ENCODE assay signal across 1 cellular context in genomic region chr1:172399369-172400072, GRCh38.
TF ChIP-seq lines count a peak whose summit lies in the region.

No MANE protein-coding gene starts in this region.

TF ChIP-seq in GM12878, 131 proteins besides CTCF, POLR2A, EP300 and RAD21 (continued from another document and continues in another):
- TF ChIP-seq ETV6 (conservative IDR thresholded peaks at IDR 0.05 in 1 of 2, IDR thresholded peaks at IDR 0.05 in 1 of 2; ENCODE audit: borderline replicate concordance in 1 of 2, low read depth in 1 of 2) (peak in 1 of 2 experiments; percentile 3; a peak in 1 of 4 replicates), WRNIP1 (IDR thresholded peaks at IDR 0.05; ENCODE audit: borderline replicate concordance, low read depth, low read length) (no peak), YY1 (IDR thresholded peaks at IDR 0.05; ENCODE audit: low read depth, low read length) (peak; percentile 49; the same call in 1 of the 2 replicates), SMAD1 (IDR thresholded peaks at IDR 0.05; ENCODE audit: low read depth, partially characterized antibody) (no peak), POLR2AphosphoS2 (IDR thresholded peaks at IDR 0.05; ENCODE audit: low read depth, low read length) (no peak), JUNB (IDR thresholded peaks at IDR 0.05) (no peak), NFYA (IDR thresholded peaks at IDR 0.05; ENCODE audit: borderline replicate concordance, low read depth, low read length) (no peak), POU2F2 (IDR thresholded peaks at IDR 0.05; ENCODE audit: borderline replicate concordance, low read depth, low read length) (no peak), MXI1 (IDR thresholded peaks at IDR 0.05; ENCODE audit: low read depth, low read length) (no peak), HDAC6 (IDR thresholded peaks at IDR 0.05; ENCODE audit: unreplicated experiment) (no peak), SUPT20H (IDR thresholded peaks at IDR 0.05; ENCODE audit: borderline replicate concordance, control insufficient read depth, low read depth, low read length) (no peak), RCOR1 (conservative IDR thresholded peaks at IDR 0.05; ENCODE audit: low read depth, low read length) (no peak), NRF1 (conservative IDR thresholded peaks at IDR 0.05; ENCODE audit: low read depth, low read length) (no peak), E2F8 (IDR thresholded peaks at IDR 0.05; ENCODE audit: low read depth, partially characterized antibody) (no peak), CEBPB (IDR thresholded peaks at IDR 0.05; ENCODE audit: borderline replicate concordance in 1 of 2, low read depth in 2 of 2, low read length in 2 of 2) (no peak), ZNF217 (IDR thresholded peaks at IDR 0.05) (no peak), CBFB (IDR thresholded peaks at IDR 0.05; ENCODE audit: low read depth) (no peak), SIX5 (IDR thresholded peaks at IDR 0.05; ENCODE audit: low read depth, low read length, severe bottlenecking) (no peak), KLF5 (IDR thresholded peaks at IDR 0.05; ENCODE audit: partially characterized antibody) (no peak), ZSCAN29 (IDR thresholded peaks at IDR 0.05) (no peak), CREM (IDR thresholded peaks at IDR 0.05; ENCODE audit: low read depth) (no peak), EZH2 (IDR thresholded peaks at IDR 0.05; ENCODE audit: borderline replicate concordance, control insufficient read depth, low read depth, low read length) (no peak), GABPA (IDR thresholded peaks at IDR 0.05; ENCODE audit: low read depth) (no peak), PBX3 (IDR thresholded peaks at IDR 0.05; ENCODE audit: insufficient replicate concordance, low read depth, low read length) (no peak), ZNF274 (IDR thresholded peaks at IDR 0.05; ENCODE audit: insufficient read depth, insufficient read length) (no peak), BRCA1 (IDR thresholded peaks at IDR 0.05; ENCODE audit: low read depth, low read length) (no peak), MYB (IDR thresholded peaks at IDR 0.05; ENCODE audit: borderline replicate concordance, low read depth, low read length) (no peak), STAT3 (IDR thresholded peaks at IDR 0.05; ENCODE audit: low read depth, low read length) (no peak), RELA (IDR thresholded peaks at IDR 0.05; ENCODE audit: borderline replicate concordance, partially characterized antibody) (no peak), NBN (IDR thresholded peaks at IDR 0.05) (no peak; the same call in 1 of the 2 replicates), ATF7 (IDR thresholded peaks at IDR 0.05; ENCODE audit: low read depth) (peak; percentile 24; the same call in 1 of the 2 replicates), SRF (IDR thresholded peaks at IDR 0.05; ENCODE audit: low read depth in 2 of 2, low read length in 2 of 2) (no peak), PAX8 (IDR thresholded peaks at IDR 0.05) (no peak), TCF3 (IDR thresholded peaks at IDR 0.05; ENCODE audit: borderline replicate concordance, insufficient read depth, low read depth, low read length) (no peak), LARP7 (IDR thresholded peaks at IDR 0.05) (no peak), IKZF1 (conservative IDR thresholded peaks at IDR 0.05) (0 out of 2 replicates have a peak, but pooled peaks have one; percentile 23), BMI1 (IDR thresholded peaks at IDR 0.05; ENCODE audit: borderline replicate concordance) (no peak), FOXK2 (IDR thresholded peaks at IDR 0.05) (no peak), CBX5 (IDR thresholded peaks at IDR 0.05; ENCODE audit: low read depth) (no peak), RELB (IDR thresholded peaks at IDR 0.05; ENCODE audit: low read depth) (peak; percentile 28; the same call in 1 of the 2 replicates), CBX3 (IDR thresholded peaks at IDR 0.05; ENCODE audit: borderline replicate concordance, low read depth) (no peak)
- TF ChIP-seq, protein P1, sequence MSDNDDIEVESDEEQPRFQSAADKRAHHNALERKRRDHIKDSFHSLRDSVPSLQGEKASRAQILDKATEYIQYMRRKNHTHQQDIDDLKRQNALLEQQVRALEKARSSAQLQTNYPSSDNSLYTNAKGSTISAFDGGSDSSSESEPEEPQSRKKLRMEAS (IDR thresholded peaks at IDR 0.05; ENCODE audit: low read depth, low read length), result no peak
- TF ChIP-seq, protein P2, sequence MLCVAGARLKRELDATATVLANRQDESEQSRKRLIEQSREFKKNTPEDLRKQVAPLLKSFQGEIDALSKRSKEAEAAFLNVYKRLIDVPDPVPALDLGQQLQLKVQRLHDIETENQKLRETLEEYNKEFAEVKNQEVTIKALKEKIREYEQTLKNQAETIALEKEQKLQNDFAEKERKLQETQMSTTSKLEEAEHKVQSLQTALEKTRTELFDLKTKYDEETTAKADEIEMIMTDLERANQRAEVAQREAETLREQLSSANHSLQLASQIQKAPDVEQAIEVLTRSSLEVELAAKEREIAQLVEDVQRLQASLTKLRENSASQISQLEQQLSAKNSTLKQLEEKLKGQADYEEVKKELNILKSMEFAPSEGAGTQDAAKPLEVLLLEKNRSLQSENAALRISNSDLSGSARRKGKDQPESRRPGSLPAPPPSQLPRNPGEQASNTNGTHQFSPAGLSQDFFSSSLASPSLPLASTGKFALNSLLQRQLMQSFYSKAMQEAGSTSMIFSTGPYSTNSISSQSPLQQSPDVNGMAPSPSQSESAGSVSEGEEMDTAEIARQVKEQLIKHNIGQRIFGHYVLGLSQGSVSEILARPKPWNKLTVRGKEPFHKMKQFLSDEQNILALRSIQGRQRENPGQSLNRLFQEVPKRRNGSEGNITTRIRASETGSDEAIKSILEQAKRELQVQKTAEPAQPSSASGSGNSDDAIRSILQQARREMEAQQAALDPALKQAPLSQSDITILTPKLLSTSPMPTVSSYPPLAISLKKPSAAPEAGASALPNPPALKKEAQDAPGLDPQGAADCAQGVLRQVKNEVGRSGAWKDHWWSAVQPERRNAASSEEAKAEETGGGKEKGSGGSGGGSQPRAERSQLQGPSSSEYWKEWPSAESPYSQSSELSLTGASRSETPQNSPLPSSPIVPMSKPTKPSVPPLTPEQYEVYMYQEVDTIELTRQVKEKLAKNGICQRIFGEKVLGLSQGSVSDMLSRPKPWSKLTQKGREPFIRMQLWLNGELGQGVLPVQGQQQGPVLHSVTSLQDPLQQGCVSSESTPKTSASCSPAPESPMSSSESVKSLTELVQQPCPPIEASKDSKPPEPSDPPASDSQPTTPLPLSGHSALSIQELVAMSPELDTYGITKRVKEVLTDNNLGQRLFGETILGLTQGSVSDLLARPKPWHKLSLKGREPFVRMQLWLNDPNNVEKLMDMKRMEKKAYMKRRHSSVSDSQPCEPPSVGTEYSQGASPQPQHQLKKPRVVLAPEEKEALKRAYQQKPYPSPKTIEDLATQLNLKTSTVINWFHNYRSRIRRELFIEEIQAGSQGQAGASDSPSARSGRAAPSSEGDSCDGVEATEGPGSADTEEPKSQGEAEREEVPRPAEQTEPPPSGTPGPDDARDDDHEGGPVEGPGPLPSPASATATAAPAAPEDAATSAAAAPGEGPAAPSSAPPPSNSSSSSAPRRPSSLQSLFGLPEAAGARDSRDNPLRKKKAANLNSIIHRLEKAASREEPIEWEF (IDR thresholded peaks at IDR 0.05; ENCODE audit: insufficient replicate concordance, low read depth, low read length), result peak; percentile 32
- TF ChIP-seq, protein P3, sequence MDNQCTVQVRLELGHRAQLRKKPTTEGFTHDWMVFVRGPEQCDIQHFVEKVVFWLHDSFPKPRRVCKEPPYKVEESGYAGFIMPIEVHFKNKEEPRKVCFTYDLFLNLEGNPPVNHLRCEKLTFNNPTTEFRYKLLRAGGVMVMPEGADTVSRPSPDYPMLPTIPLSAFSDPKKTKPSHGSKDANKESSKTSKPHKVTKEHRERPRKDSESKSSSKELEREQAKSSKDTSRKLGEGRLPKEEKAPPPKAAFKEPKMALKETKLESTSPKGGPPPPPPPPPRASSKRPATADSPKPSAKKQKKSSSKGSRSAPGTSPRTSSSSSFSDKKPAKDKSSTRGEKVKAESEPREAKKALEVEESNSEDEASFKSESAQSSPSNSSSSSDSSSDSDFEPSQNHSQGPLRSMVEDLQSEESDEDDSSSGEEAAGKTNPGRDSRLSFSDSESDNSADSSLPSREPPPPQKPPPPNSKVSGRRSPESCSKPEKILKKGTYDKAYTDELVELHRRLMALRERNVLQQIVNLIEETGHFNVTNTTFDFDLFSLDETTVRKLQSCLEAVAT (IDR thresholded peaks at IDR 0.05), result 0 out of 2 replicates have a peak, but pooled peaks have one; percentile 28
- TF ChIP-seq, protein P4, sequence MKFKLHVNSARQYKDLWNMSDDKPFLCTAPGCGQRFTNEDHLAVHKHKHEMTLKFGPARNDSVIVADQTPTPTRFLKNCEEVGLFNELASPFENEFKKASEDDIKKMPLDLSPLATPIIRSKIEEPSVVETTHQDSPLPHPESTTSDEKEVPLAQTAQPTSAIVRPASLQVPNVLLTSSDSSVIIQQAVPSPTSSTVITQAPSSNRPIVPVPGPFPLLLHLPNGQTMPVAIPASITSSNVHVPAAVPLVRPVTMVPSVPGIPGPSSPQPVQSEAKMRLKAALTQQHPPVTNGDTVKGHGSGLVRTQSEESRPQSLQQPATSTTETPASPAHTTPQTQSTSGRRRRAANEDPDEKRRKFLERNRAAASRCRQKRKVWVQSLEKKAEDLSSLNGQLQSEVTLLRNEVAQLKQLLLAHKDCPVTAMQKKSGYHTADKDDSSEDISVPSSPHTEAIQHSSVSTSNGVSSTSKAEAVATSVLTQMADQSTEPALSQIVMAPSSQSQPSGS (IDR thresholded peaks at IDR 0.05; ENCODE audit: low read length), result peak; percentile 42; the same call in 1 of the 2 replicates
- TF ChIP-seq, protein P5, sequence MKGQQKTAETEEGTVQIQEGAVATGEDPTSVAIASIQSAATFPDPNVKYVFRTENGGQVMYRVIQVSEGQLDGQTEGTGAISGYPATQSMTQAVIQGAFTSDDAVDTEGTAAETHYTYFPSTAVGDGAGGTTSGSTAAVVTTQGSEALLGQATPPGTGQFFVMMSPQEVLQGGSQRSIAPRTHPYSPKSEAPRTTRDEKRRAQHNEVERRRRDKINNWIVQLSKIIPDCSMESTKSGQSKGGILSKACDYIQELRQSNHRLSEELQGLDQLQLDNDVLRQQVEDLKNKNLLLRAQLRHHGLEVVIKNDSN (IDR thresholded peaks at IDR 0.05; ENCODE audit: borderline replicate concordance, extremely low read length, insufficient read depth, low read depth, low read length), result no peak
- TF ChIP-seq, protein P6, sequence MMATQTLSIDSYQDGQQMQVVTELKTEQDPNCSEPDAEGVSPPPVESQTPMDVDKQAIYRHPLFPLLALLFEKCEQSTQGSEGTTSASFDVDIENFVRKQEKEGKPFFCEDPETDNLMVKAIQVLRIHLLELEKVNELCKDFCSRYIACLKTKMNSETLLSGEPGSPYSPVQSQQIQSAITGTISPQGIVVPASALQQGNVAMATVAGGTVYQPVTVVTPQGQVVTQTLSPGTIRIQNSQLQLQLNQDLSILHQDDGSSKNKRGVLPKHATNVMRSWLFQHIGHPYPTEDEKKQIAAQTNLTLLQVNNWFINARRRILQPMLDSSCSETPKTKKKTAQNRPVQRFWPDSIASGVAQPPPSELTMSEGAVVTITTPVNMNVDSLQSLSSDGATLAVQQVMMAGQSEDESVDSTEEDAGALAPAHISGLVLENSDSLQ (IDR thresholded peaks at IDR 0.05), result 0 out of 2 replicates have a peak, but pooled peaks have one; percentile 6
- TF ChIP-seq, protein P7, sequence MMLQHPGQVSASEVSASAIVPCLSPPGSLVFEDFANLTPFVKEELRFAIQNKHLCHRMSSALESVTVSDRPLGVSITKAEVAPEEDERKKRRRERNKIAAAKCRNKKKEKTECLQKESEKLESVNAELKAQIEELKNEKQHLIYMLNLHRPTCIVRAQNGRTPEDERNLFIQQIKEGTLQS (IDR thresholded peaks at IDR 0.05; ENCODE audit: borderline replicate concordance, extremely low read depth, low read depth, low read length), result no peak
- TF ChIP-seq, protein P8, sequence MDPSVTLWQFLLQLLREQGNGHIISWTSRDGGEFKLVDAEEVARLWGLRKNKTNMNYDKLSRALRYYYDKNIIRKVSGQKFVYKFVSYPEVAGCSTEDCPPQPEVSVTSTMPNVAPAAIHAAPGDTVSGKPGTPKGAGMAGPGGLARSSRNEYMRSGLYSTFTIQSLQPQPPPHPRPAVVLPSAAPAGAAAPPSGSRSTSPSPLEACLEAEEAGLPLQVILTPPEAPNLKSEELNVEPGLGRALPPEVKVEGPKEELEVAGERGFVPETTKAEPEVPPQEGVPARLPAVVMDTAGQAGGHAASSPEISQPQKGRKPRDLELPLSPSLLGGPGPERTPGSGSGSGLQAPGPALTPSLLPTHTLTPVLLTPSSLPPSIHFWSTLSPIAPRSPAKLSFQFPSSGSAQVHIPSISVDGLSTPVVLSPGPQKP (IDR thresholded peaks at IDR 0.05; ENCODE audit: low read depth, low read length), result no peak
